In genomic region chr16:27202923-27203428, GRCh38 we compare ENCODE assay signal across 2 cellular contexts.
TF ChIP-seq lines count a peak whose summit lies in the region.

No MANE protein-coding gene starts in this region.

TF ChIP-seq in SK-N-SH, 30 proteins besides CTCF, POLR2A, EP300 and RAD21 (continued from another document):
- TF ChIP-seq, protein P1, sequence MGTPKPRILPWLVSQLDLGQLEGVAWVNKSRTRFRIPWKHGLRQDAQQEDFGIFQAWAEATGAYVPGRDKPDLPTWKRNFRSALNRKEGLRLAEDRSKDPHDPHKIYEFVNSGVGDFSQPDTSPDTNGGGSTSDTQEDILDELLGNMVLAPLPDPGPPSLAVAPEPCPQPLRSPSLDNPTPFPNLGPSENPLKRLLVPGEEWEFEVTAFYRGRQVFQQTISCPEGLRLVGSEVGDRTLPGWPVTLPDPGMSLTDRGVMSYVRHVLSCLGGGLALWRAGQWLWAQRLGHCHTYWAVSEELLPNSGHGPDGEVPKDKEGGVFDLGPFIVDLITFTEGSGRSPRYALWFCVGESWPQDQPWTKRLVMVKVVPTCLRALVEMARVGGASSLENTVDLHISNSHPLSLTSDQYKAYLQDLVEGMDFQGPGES (IDR thresholded peaks at IDR 0.05; ENCODE audit: low read depth, low read length) = no peak
- TF ChIP-seq, protein P2, sequence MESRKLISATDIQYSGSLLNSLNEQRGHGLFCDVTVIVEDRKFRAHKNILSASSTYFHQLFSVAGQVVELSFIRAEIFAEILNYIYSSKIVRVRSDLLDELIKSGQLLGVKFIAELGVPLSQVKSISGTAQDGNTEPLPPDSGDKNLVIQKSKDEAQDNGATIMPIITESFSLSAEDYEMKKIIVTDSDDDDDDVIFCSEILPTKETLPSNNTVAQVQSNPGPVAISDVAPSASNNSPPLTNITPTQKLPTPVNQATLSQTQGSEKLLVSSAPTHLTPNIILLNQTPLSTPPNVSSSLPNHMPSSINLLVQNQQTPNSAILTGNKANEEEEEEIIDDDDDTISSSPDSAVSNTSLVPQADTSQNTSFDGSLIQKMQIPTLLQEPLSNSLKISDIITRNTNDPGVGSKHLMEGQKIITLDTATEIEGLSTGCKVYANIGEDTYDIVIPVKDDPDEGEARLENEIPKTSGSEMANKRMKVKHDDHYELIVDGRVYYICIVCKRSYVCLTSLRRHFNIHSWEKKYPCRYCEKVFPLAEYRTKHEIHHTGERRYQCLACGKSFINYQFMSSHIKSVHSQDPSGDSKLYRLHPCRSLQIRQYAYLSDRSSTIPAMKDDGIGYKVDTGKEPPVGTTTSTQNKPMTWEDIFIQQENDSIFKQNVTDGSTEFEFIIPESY (IDR thresholded peaks at IDR 0.05; ENCODE audit: borderline replicate concordance, low read depth) = no peak
- no peak for TF ChIP-seq YY1 (IDR thresholded peaks at IDR 0.05; ENCODE audit: low read depth)
- no peak for TF ChIP-seq REST (IDR thresholded peaks at IDR 0.05; ENCODE audit: low read depth, low read length)
- no peak for TF ChIP-seq FOXM1 (IDR thresholded peaks at IDR 0.05; ENCODE audit: low read depth)
- no peak for TF ChIP-seq MXI1 (IDR thresholded peaks at IDR 0.05; ENCODE audit: low read depth, low read length)
- TF ChIP-seq TCF12 (IDR thresholded peaks at IDR 0.05) = no peak
- no peak for TF ChIP-seq ELF1 (IDR thresholded peaks at IDR 0.05)
- no peak for TF ChIP-seq GATA2 (CRISPR knock-in tag; IDR thresholded peaks at IDR 0.05)
- TF ChIP-seq, protein P3, sequence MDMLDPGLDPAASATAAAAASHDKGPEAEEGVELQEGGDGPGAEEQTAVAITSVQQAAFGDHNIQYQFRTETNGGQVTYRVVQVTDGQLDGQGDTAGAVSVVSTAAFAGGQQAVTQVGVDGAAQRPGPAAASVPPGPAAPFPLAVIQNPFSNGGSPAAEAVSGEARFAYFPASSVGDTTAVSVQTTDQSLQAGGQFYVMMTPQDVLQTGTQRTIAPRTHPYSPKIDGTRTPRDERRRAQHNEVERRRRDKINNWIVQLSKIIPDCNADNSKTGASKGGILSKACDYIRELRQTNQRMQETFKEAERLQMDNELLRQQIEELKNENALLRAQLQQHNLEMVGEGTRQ (IDR thresholded peaks at IDR 0.05; ENCODE audit: borderline replicate concordance, low read depth, low read length) = no peak
- no peak for TF ChIP-seq NFIC (IDR thresholded peaks at IDR 0.05; ENCODE audit: borderline replicate concordance)

TF ChIP-seq in SK-N-SH treated with all-trans-retinoic acid at 6 μM for 48 hours, 23 proteins besides CTCF, POLR2A, EP300 and RAD21 (continued from another document):
- TF ChIP-seq, protein P4, sequence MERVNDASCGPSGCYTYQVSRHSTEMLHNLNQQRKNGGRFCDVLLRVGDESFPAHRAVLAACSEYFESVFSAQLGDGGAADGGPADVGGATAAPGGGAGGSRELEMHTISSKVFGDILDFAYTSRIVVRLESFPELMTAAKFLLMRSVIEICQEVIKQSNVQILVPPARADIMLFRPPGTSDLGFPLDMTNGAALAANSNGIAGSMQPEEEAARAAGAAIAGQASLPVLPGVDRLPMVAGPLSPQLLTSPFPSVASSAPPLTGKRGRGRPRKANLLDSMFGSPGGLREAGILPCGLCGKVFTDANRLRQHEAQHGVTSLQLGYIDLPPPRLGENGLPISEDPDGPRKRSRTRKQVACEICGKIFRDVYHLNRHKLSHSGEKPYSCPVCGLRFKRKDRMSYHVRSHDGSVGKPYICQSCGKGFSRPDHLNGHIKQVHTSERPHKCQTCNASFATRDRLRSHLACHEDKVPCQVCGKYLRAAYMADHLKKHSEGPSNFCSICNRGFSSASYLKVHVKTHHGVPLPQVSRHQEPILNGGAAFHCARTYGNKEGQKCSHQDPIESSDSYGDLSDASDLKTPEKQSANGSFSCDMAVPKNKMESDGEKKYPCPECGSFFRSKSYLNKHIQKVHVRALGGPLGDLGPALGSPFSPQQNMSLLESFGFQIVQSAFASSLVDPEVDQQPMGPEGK (CRISPR knock-in tag; IDR thresholded peaks at IDR 0.05; ENCODE audit: borderline replicate concordance) = no peak
